In the genomic region with DNA sequence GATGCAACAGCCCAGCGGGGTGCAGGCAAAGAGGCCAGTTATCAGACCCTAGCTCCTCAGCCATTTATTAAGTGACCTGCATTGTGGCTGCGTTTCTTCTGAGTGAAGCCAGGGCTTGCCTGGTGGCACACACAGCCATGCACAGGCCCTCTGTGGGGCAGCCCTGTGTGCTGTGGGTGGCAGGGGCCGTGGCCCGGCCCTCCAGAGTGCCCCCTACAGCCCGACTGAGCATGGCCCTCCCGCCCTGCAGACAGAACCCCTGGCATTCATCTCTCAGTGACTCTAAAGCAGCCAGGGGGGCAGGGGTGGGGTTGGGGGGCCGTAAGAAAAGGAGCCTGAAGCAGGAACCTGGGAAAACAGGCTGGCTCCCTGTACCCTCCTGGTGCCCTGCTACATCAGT, we compare ENCODE assay signal across 27 cellular contexts.
"Had no signal": no experiment of that assay in that cellular context is flagged by ENCODE, and none has a peak within 500 bp of the region (broad histone marks: within the 10 kb centered on the region; RNA-seq: fewer than 3 reads in every experiment).

No MANE protein-coding gene starts in this region.

- H3K4me3 Mint-ChIP-seq: activated T-cell treated with anti-CD3 and anti-CD28 coated beads, Interleukin-2, amount 50 U/mL, for 72 hours; natural killer cell treated with Interleukin-12 subunit alpha and Interleukin-12 subunit beta and Interleukin-15 and Interleukin-18, amount 100 ng/mL, for 72 hours; stimulated activated naive B cell treated with anti-CD40 and anti-IgM and Interleukin-4, amounts not matched to agents 10 μg/mL and 1 μg/mL and 100 μg/mL, for 72 hours had no signal

- H3K27ac Mint-ChIP-seq: activated naive CD4-positive, alpha-beta T cell treated with anti-CD3 and anti-CD28 coated beads, Interleukin-2, amount 50 U/mL, for 72 hours; activated T-cell treated with anti-CD3 and anti-CD28 coated beads, Interleukin-2, amount 50 U/mL, for 72 hours; natural killer cell treated with Interleukin-12 subunit alpha and Interleukin-12 subunit beta and Interleukin-15 and Interleukin-18, amount 100 ng/mL, for 72 hours; stimulated activated naive B cell treated with anti-CD40 and anti-IgM and Interleukin-4, amounts not matched to agents 10 μg/mL and 1 μg/mL and 100 μg/mL, for 72 hours had no signal

- H3K36me3 ChIP-seq: colonic mucosa, gastrocnemius medialis, pancreas, stomach, suprapubic skin, tibial nerve had no signal

- ATAC-seq: activated naive CD4-positive, alpha-beta T cell treated with anti-CD3 and anti-CD28 coated beads, Interleukin-2, amount 50 U/mL, for 72 hours; activated T-cell treated with anti-CD3 and anti-CD28 coated beads, Interleukin-2, amount 50 U/mL, for 72 hours; gastrocnemius medialis; left cardiac atrium; left ventricle myocardium superior; mucosa of descending colon; natural killer cell treated with Interleukin-12 subunit alpha and Interleukin-12 subunit beta and Interleukin-15 and Interleukin-18, amount 100 ng/mL, for 72 hours; pancreas; psoas muscle; stimulated activated naive B cell treated with anti-CD40 and anti-IgM and Interleukin-4, amounts not matched to agents 10 μg/mL and 1 μg/mL and 100 μg/mL, for 72 hours had no signal

- H3K27me3 ChIP-seq: colonic mucosa, gastrocnemius medialis, hepatocyte, pancreas, stomach, suprapubic skin, tibial nerve had no signal

- H3K4me3 ChIP-seq: colonic mucosa, dorsolateral prefrontal cortex, gastrocnemius medialis, hepatocyte, mucosa of descending colon, pancreas, psoas muscle, smooth muscle cell, stomach, suprapubic skin, tibial nerve had no signal

- H3K9me3 Mint-ChIP-seq: activated T-cell treated with anti-CD3 and anti-CD28 coated beads, Interleukin-2, amount 50 U/mL, for 72 hours; natural killer cell treated with Interleukin-12 subunit alpha and Interleukin-12 subunit beta and Interleukin-15 and Interleukin-18, amount 100 ng/mL, for 72 hours; stimulated activated naive B cell treated with anti-CD40 and anti-IgM and Interleukin-4, amounts not matched to agents 10 μg/mL and 1 μg/mL and 100 μg/mL, for 72 hours had no signal

- H3K4me1 ChIP-seq: colonic mucosa, gastrocnemius medialis, pancreas, psoas muscle, suprapubic skin had no signal

- H3K27ac ChIP-seq: colonic mucosa, dorsolateral prefrontal cortex, gastrocnemius medialis, hepatocyte, pancreas, psoas muscle, stomach, suprapubic skin, tibial nerve had no signal

- H3K4me1 Mint-ChIP-seq: stimulated activated naive B cell treated with anti-CD40 and anti-IgM and Interleukin-4, amounts not matched to agents 10 μg/mL and 1 μg/mL and 100 μg/mL, for 72 hours had no signal

- DNase-seq: activated CD4-positive, alpha-beta T cell treated with anti-CD3 and anti-CD28 coated beads for 4 hours; activated CD4-positive, alpha-beta T cell treated with anti-CD3 and anti-CD28 coated beads, Interleukin-2, amount 50 U/mL, for 4 hours; activated naive CD4-positive, alpha-beta T cell; activated T-cell treated with anti-CD3 and anti-CD28 coated beads for 4 hours; activated T-cell treated with anti-CD3 and anti-CD28 coated beads, Interleukin-2, amount 50 U/mL, for 72 hours; cerebellar nuclear complex; colonic mucosa; dorsolateral prefrontal cortex; effector memory CD4-positive, alpha-beta T cell; erythroblast; gastrocnemius medialis; glutamatergic neuron; left cardiac atrium; left ventricle myocardium superior; mucosa of descending colon; pancreas; psoas muscle; stimulated activated CD4-positive, alpha-beta T cell treated with anti-CD3 and anti-CD28 coated beads, Interleukin-15, amount 100 ng/mL, for 24 hours; stimulated activated CD4-positive, alpha-beta T cell treated with anti-CD3 and anti-CD28 coated beads, Interleukin-2, amount 100 ng/mL, for 24 hours; stimulated activated naive B cell treated with anti-CD40 and anti-IgM and Interleukin-4, amounts not matched to agents 10 μg/mL and 1 μg/mL and 100 μg/mL, for 72 hours; stomach had no signal

- H3K27me3 Mint-ChIP-seq: natural killer cell treated with Interleukin-12 subunit alpha and Interleukin-12 subunit beta and Interleukin-15 and Interleukin-18, amount 100 ng/mL, for 72 hours; stimulated activated naive B cell treated with anti-CD40 and anti-IgM and Interleukin-4, amounts not matched to agents 10 μg/mL and 1 μg/mL and 100 μg/mL, for 72 hours had no signal

- H3K36me3 Mint-ChIP-seq: activated naive CD4-positive, alpha-beta T cell treated with anti-CD3 and anti-CD28 coated beads, Interleukin-2, amount 50 U/mL, for 72 hours; natural killer cell treated with Interleukin-12 subunit alpha and Interleukin-12 subunit beta and Interleukin-15 and Interleukin-18, amount 100 ng/mL, for 72 hours; stimulated activated naive B cell treated with anti-CD40 and anti-IgM and Interleukin-4, amounts not matched to agents 10 μg/mL and 1 μg/mL and 100 μg/mL, for 72 hours had no signal

- H3K9me3 ChIP-seq: colonic mucosa, gastrocnemius medialis, mucosa of descending colon, pancreas, psoas muscle, stomach, suprapubic skin, tibial nerve had no signal
